ENCODE assay signal across 22 cellular contexts in genomic region chr15:72009207-72009606, GRCh38.
A peak's percentile ranks its signal among the peaks of the same experiment; 100 is the strongest.
DNase-seq lines count a peak whose midpoint lies in the region; ATAC-seq and TF ChIP-seq lines count a peak whose summit lies in the region.
"Had no signal": no experiment of that assay in that cellular context is flagged by ENCODE, and none has a peak within 500 bp of the region (broad histone marks: within the 10 kb centered on the region; RNA-seq: fewer than 3 reads in every experiment).

No MANE protein-coding gene starts in this region.

- BruUV-seq in Caco-2 (replicated peaks; lab: Mats Ljungman, UMichigan) (no TSS peak), PC-3 (replicated peaks; lab: Mats Ljungman, UMichigan) (no TSS peak)

- POLR2A ChIA-PET in Caco-2 (lab: Charles Lee) (no interaction called here), PC-3 (lab: Charles Lee; ENCODE audit: unreplicated experiment) (no interaction called here)
- POLR2A ChIA-PET in activated CD8-positive, alpha-beta T cell treated with anti-CD3 and anti-CD28 coated beads for 36 hours (lab: Charles Lee): no interaction called here

- H3K4me1 Mint-ChIP-seq in Caco-2 (ENCODE audit: low read depth, unreplicated experiment) (peaks cover 18% of the 10 kb centered on the region), endodermal cell (peaks cover 27% of the 10 kb centered on the region)
- peaks cover 4% of the 10 kb centered on the region for H3K4me1 Mint-ChIP-seq in activated CD8-positive, alpha-beta T cell treated with anti-CD3 and anti-CD28 coated beads for 36 hours (ENCODE audit: low read depth)
- H3K4me1 Mint-ChIP-seq: CD4-positive, alpha-beta memory T cell; naive thymus-derived CD8-positive, alpha-beta T cell had no signal

- H3K9me3 ChIP-seq in Caco-2: no peaks in the 10 kb centered on the region
- no peaks in the 10 kb centered on the region for H3K9me3 ChIP-seq in endodermal cell (ENCODE audit: control insufficient read depth, low read length)
- H3K9me3 ChIP-seq in mucosa of descending colon: no peaks in the 10 kb centered on the region
- H3K9me3 ChIP-seq in PC-3 (ENCODE audit: low read length): no peaks in the 10 kb centered on the region
- H3K9me3 ChIP-seq: adrenal gland, vagina had no signal

- H3K4me2 ChIP-seq in PC-3 (ENCODE audit: low read length): no peak overlapping the region
- H3K4me2 ChIP-seq: KMS-11 had no signal

- H3K4me1 ChIP-seq in Caco-2: peaks cover 49% of the 10 kb centered on the region
- peaks cover 4% of the 10 kb centered on the region for H3K4me1 ChIP-seq in endodermal cell (ENCODE audit: control insufficient read depth, insufficient read depth, low read length)
- no peaks in the 10 kb centered on the region for H3K4me1 ChIP-seq in mucosa of descending colon (ENCODE audit: low read depth)
- no peaks in the 10 kb centered on the region for H3K4me1 ChIP-seq in PC-3 (ENCODE audit: insufficient read depth, low read length)
- H3K4me1 ChIP-seq: adrenal gland, vagina had no signal

- H3K27me3 ChIP-seq in Caco-2 (replicated peaks; ENCODE audit: control insufficient read depth, insufficient read depth, low read length) (no peaks in the 10 kb centered on the region), endodermal cell (ENCODE audit: control insufficient read depth, insufficient read depth, low read length, poor library complexity, severe bottlenecking) (no peaks in the 10 kb centered on the region), PC-3 (ENCODE audit: low read length) (no peaks in the 10 kb centered on the region)
- H3K27me3 ChIP-seq: adrenal gland, vagina had no signal

- H3K9ac ChIP-seq in endodermal cell (ENCODE audit: extremely low read depth, low read length, poor library complexity, severe bottlenecking): no peak overlapping the region
- H3K9ac ChIP-seq in PC-3 (ENCODE audit: low read length): no peak overlapping the region
- H3K9ac ChIP-seq: KMS-11 had no signal

- DNase-seq in Caco-2 (peak; percentile 75 to 80), endodermal cell (peak; percentile 72), mucosa of descending colon (peak in 1 of 3 donors; percentile 64), PC-3 (no peak), SKM-1 (lab: John Stamatoyannopoulos, UW; ENCODE audit: unreplicated experiment) (no peak)
- DNase-seq in activated CD8-positive, alpha-beta T cell treated with anti-CD3 and anti-CD28 coated beads for 36 hours: no peak
- DNase-seq: activated CD8-positive, alpha-beta memory T cell treated with anti-CD3 and anti-CD28 coated beads for 24 hours; adrenal gland; caudate nucleus; CD4-positive, alpha-beta memory T cell; effector memory CD8-positive, alpha-beta T cell; left ventricle myocardium superior; naive thymus-derived CD8-positive, alpha-beta T cell; NCI-H1417 treated with DMSO at 0.1 percent for 48 hours; stimulated activated naive CD8-positive, alpha-beta T cell treated with anti-CD3 and anti-CD28 coated beads, Interleukin-15, Interleukin-2, amounts not matched to agents 100 U/mL and 50 U/mL, for 24 hours had no signal

- intact Hi-C loops in Caco-2 (cut with micrococcal nuclease; ENCODE audit: unreplicated experiment) (no loop called here), mucosa of descending colon (cut with DNase I, micrococcal nuclease) (no loop called here), PC-3 (cut with micrococcal nuclease) (no loop called here)
- intact Hi-C loops in activated CD8-positive, alpha-beta T cell treated with anti-CD3 and anti-CD28 coated beads for 36 hours (cut with micrococcal nuclease): no loop called here

- H3K36me3 ChIP-seq in Caco-2 (ENCODE audit: control insufficient read depth, insufficient read depth, low read length) (no peaks in the 10 kb centered on the region), endodermal cell (ENCODE audit: control insufficient read depth, insufficient read depth, low read length) (peaks cover 21% of the 10 kb centered on the region), mucosa of descending colon (ENCODE audit: low read depth) (no peaks in the 10 kb centered on the region), PC-3 (ENCODE audit: low read depth, low read length) (no peaks in the 10 kb centered on the region)
- H3K36me3 ChIP-seq: adrenal gland had no signal

- H4K20me1 ChIP-seq in PC-3 (ENCODE audit: low read length): no peaks in the 10 kb centered on the region

- no peaks in the 10 kb centered on the region for H3K9me2 ChIP-seq in PC-3 (replicated peaks; ENCODE audit: low read length)

- no peak overlapping the region for H2AFZ ChIP-seq in PC-3 (ENCODE audit: low read length)

- CTCF ChIA-PET in Caco-2 (lab: Charles Lee) (no interaction called here), PC-3 (lab: Charles Lee) (no interaction called here)
- CTCF ChIA-PET in activated CD8-positive, alpha-beta T cell treated with anti-CD3 and anti-CD28 coated beads for 36 hours (lab: Charles Lee): interaction anchor here (0.6 kb wide), 1 partner anchor 1170 kb away, joined by 4 read pairs; no protein-coding TSS in a partner anchor

- peak overlapping the region; percentile 66 for H3K4me3 Mint-ChIP-seq in Caco-2 (ENCODE audit: unreplicated experiment)
- H3K4me3 Mint-ChIP-seq in endodermal cell: peak overlapping the region; percentile 30
- no peak overlapping the region for H3K4me3 Mint-ChIP-seq in activated CD8-positive, alpha-beta T cell treated with anti-CD3 and anti-CD28 coated beads for 36 hours
- H3K4me3 Mint-ChIP-seq: CD4-positive, alpha-beta memory T cell; effector memory CD8-positive, alpha-beta T cell; naive thymus-derived CD8-positive, alpha-beta T cell; T-helper 1 cell treated with Interleukin-12 subunit alpha and Interleukin-12 subunit beta and Interleukin-4 antibody, amounts not matched to agents 30 μg/mL and 1 μg/mL, for 36 hours had no signal

- peak overlapping the region; percentile 61 for H3K27ac Mint-ChIP-seq in Caco-2 (ENCODE audit: unreplicated experiment)
- peak overlapping the region; percentile 89 for H3K27ac Mint-ChIP-seq in endodermal cell
- no peak overlapping the region for H3K27ac Mint-ChIP-seq in activated CD8-positive, alpha-beta T cell treated with anti-CD3 and anti-CD28 coated beads for 36 hours
- H3K27ac Mint-ChIP-seq: effector memory CD8-positive, alpha-beta T cell; naive thymus-derived CD8-positive, alpha-beta T cell; T-helper 1 cell treated with Interleukin-12 subunit alpha and Interleukin-12 subunit beta and Interleukin-4 antibody, amounts not matched to agents 30 μg/mL and 1 μg/mL, for 36 hours had no signal

- peak; percentile 70 for ATAC-seq in HG02938 (IDR thresholded peaks at IDR 0.05; ENCODE audit: unreplicated experiment)
- ATAC-seq in mucosa of descending colon: peak; percentile 60
- ATAC-seq in activated CD8-positive, alpha-beta T cell treated with anti-CD3 and anti-CD28 coated beads for 36 hours: no peak
- no peak for ATAC-seq in PC-3
- no peak for ATAC-seq in GM18873 (IDR thresholded peaks at IDR 0.05; ENCODE audit: low FRiP score, unreplicated experiment)
- ATAC-seq: effector memory CD8-positive, alpha-beta T cell; left ventricle myocardium superior; naive thymus-derived CD8-positive, alpha-beta T cell; Right ventricle myocardium inferior; stimulated activated naive CD8-positive, alpha-beta T cell treated with anti-CD3 and anti-CD28 coated beads, Interleukin-15, Interleukin-2, amounts not matched to agents 100 U/mL and 50 U/mL, for 24 hours had no signal

- H3K27me3 Mint-ChIP-seq in Caco-2 (ENCODE audit: insufficient read depth, unreplicated experiment) (no peaks in the 10 kb centered on the region), endodermal cell (ENCODE audit: insufficient read depth) (no peaks in the 10 kb centered on the region)
- no peaks in the 10 kb centered on the region for H3K27me3 Mint-ChIP-seq in activated CD8-positive, alpha-beta T cell treated with anti-CD3 and anti-CD28 coated beads for 36 hours
- H3K27me3 Mint-ChIP-seq: CD4-positive, alpha-beta memory T cell; effector memory CD8-positive, alpha-beta T cell; naive thymus-derived CD8-positive, alpha-beta T cell had no signal

- 55% methylated on average over 2 of the region's 2 CpGs; no CpG with 5 or more reads in 1 of the 2 experiments for WGBS in endodermal cell (ENCODE audit: insufficient coverage in 1 of 2, insufficient read length in 1 of 2), 2 experiments

- H3K4me3 ChIP-seq in Caco-2 (ENCODE audit: low read depth, low read length) (no peak overlapping the region), endodermal cell (ENCODE audit: low read length) (no peak overlapping the region), mucosa of descending colon (no peak overlapping the region), PC-3 (ENCODE audit: low read length) (no peak overlapping the region)
- H3K4me3 ChIP-seq: adrenal gland, vagina had no signal

- no peak for TF ChIP-seq CTCF in Caco-2 (IDR thresholded peaks at IDR 0.05; ENCODE audit: insufficient read depth in 1 of 2, low read depth in 1 of 2, low read length in 1 of 2, severe bottlenecking in 1 of 2, unreplicated experiment in 1 of 2)
- no peak for TF ChIP-seq CTCF in endodermal cell (conservative IDR thresholded peaks at IDR 0.05)
- TF ChIP-seq CTCF in mucosa of descending colon (IDR thresholded peaks at IDR 0.05): no peak
- TF ChIP-seq CTCF in activated CD8-positive, alpha-beta T cell treated with anti-CD3 and anti-CD28 coated beads for 36 hours (IDR thresholded peaks at IDR 0.05): no peak
- no peak for TF ChIP-seq CTCF in PC-3 (conservative IDR thresholded peaks at IDR 0.05; ENCODE audit: low read depth, low read length)

- H3K36me3 Mint-ChIP-seq in Caco-2 (ENCODE audit: insufficient read depth, unreplicated experiment) (peaks cover 38% of the 10 kb centered on the region), endodermal cell (ENCODE audit: low read depth) (peaks cover 18% of the 10 kb centered on the region)
- peaks cover 6% of the 10 kb centered on the region for H3K36me3 Mint-ChIP-seq in activated CD8-positive, alpha-beta T cell treated with anti-CD3 and anti-CD28 coated beads for 36 hours (ENCODE audit: low read depth)

- H3K27ac ChIP-seq in endodermal cell (ENCODE audit: low read depth, low read length) (no peak overlapping the region), PC-3 (ENCODE audit: low read length) (no peak overlapping the region)
- H3K27ac ChIP-seq: adrenal gland, HL-60, KMS-11, vagina had no signal

- no peaks in the 10 kb centered on the region for H3F3A ChIP-seq in PC-3 (ENCODE audit: low read length, unreplicated experiment)

- H3K79me2 ChIP-seq in PC-3 (ENCODE audit: low read length): no peaks in the 10 kb centered on the region

- H3K9me3 Mint-ChIP-seq in Caco-2 (ENCODE audit: unreplicated experiment) (no peaks in the 10 kb centered on the region), endodermal cell (no peaks in the 10 kb centered on the region)
- H3K9me3 Mint-ChIP-seq in activated CD8-positive, alpha-beta T cell treated with anti-CD3 and anti-CD28 coated beads for 36 hours: no peaks in the 10 kb centered on the region
- H3K9me3 Mint-ChIP-seq: CD4-positive, alpha-beta memory T cell; effector memory CD8-positive, alpha-beta T cell; naive thymus-derived CD8-positive, alpha-beta T cell; T-helper 1 cell treated with Interleukin-12 subunit alpha and Interleukin-12 subunit beta and Interleukin-4 antibody, amounts not matched to agents 30 μg/mL and 1 μg/mL, for 36 hours had no signal

Comparison
In these comparisons a context has a peak if more than half of its experiments do, and no peak if none do; other contexts are left out.
1. DNase-seq: peak in Caco-2 (2 of 2) and endodermal cell (single experiment); none in activated CD8-positive, alpha-beta T cell treated with anti-CD3 and anti-CD28 coated beads for 36 hours (single experiment), PC-3 (single experiment) and SKM-1 (single experiment).
2. ATAC-seq: peak in HG02938 (single experiment) and mucosa of descending colon (single experiment); none in activated CD8-positive, alpha-beta T cell treated with anti-CD3 and anti-CD28 coated beads for 36 hours (single experiment), PC-3 (single experiment) and GM18873 (single experiment).